24 cellular contexts compared by ENCODE assay signal in the genomic region with DNA sequence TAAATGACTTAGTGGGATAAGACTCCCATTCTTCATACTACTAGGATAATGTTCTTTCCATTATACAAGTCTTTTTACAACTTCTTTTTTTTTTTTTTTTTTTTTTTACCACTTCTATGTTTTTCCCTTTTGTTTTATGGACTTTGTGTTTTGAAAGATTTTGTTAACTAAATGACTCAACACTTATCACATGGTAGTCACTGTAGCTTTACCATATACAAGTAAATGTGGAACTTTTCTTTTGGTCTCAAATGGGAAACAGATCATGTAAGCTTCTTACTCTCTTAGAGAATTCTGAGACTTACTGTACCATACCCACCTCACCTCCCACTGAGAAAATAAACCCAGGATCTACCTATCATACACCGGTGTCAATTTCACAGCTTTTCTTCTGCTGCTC.
A peak's percentile ranks its signal among the peaks of the same experiment; 100 is the strongest.
DNase-seq lines count a peak whose midpoint lies in the region; TF ChIP-seq lines count a peak whose summit lies in the region.
"Had no signal": no experiment of that assay in that cellular context is flagged by ENCODE, and none has a peak within 500 bp of the region (broad histone marks: within the 10 kb centered on the region; RNA-seq: fewer than 3 reads in every experiment).

No MANE protein-coding gene starts in this region.

- WGBS in SK-N-SH (ENCODE audit: low lambda C conversion rate) = 91% methylated on average over 1 of the region's 1 CpG
- 86 to 89% methylated on average over 1 of the region's 1 CpG for WGBS in esophagus squamous epithelium, 2 donors

- TF ChIP-seq RAD21 in SK-N-SH (IDR thresholded peaks at IDR 0.05; ENCODE audit: low read length) = no peak

- peak overlapping the region; percentile 12 for H2AFZ ChIP-seq in SK-N-SH (ENCODE audit: low read depth)

- H3K27me3 ChIP-seq in SK-N-SH (ENCODE audit: insufficient read depth) (no peaks in the 10 kb centered on the region), left ventricle myocardium inferior (ENCODE audit: low read depth) (no peaks in the 10 kb centered on the region), esophagus squamous epithelium (no peaks in the 10 kb centered on the region)
- H3K27me3 ChIP-seq: sigmoid colon, tibial nerve had no signal

- no peak for TF ChIP-seq POLR2A in esophagus squamous epithelium (IDR thresholded peaks at IDR 0.05)

- 0 out of 2 replicates have a peak overlapping the region, but pooled peaks have one; percentile 5 for H3K9ac ChIP-seq in SK-N-SH

- CTCF ChIA-PET in SK-N-SH (lab: Yijun Ruan, JAX) = interaction anchor here (0.8 to 0.9 kb wide), 2 partner anchors 10 to 1162 kb away, joined by 3 read pairs; no protein-coding TSS in a partner anchor

- H3K27ac ChIP-seq in SK-N-SH (ENCODE audit: low read depth in 2 of 2, low read length in 1 of 2) = peak overlapping the region; percentile 88 to 96
- H3K27ac ChIP-seq in left ventricle myocardium inferior (replicated peaks) = no peak overlapping the region
- H3K27ac ChIP-seq in esophagus squamous epithelium = no peak overlapping the region
- H3K27ac ChIP-seq: RWPE1, sigmoid colon had no signal

- H3K9me3 ChIP-seq in SK-N-SH (no peaks in the 10 kb centered on the region), left ventricle myocardium inferior (replicated peaks) (no peaks in the 10 kb centered on the region), esophagus squamous epithelium (no peaks in the 10 kb centered on the region)
- H3K9me3 ChIP-seq: sigmoid colon, tibial nerve had no signal

- peak overlapping the region; percentile 58; the same call in 1 of the 2 replicates for H3K4me2 ChIP-seq in SK-N-SH

- POLR2A ChIA-PET in SK-N-SH (lab: Yijun Ruan, JAX) = no interaction called here

- no peaks in the 10 kb centered on the region for H3K36me3 ChIP-seq in SK-N-SH (replicated peaks in 1 of 2; ENCODE audit: control insufficient read depth in 1 of 2, insufficient read depth in 2 of 2, low read length in 1 of 2)
- no peaks in the 10 kb centered on the region for H3K36me3 ChIP-seq in left ventricle myocardium inferior
- no peaks in the 10 kb centered on the region for H3K36me3 ChIP-seq in esophagus squamous epithelium
- H3K36me3 ChIP-seq: sigmoid colon, tibial nerve had no signal

- peak; percentile 33 for DNase-seq in ELR (ENCODE audit: low read depth)
- DNase-seq in SK-N-SH = no peak
- DNase-seq in fibroblast of mammary gland (ENCODE audit: low read depth) = peak; percentile 49
- DNase-seq in renal cortical epithelial cell (ENCODE audit: low read depth) = peak; percentile 11
- DNase-seq in left ventricle myocardium inferior = no peak
- DNase-seq in T-helper 1 cell = no peak
- DNase-seq in esophagus squamous epithelium (lab: John Stamatoyannopoulos, UW) = no peak
- DNase-seq in NCI-H146 (lab: John Stamatoyannopoulos, UW) = no peak
- DNase-seq: activated CD8-positive, alpha-beta memory T cell treated with anti-CD3 and anti-CD28 coated beads, Interleukin-2, amount 10 ng/mL, durations not matched to agents 7 days and 5 days; activated gamma-delta T cell treated with Interleukin-2 at 50 U/mL for 16 hours; activated T-cell treated with anti-CD3 and anti-CD28 coated beads, Interleukin-2, amount 50 U/mL, for 4 hours; CD8-positive, alpha-beta memory T cell; cerebellar nuclear complex; DMS153; glutamatergic neuron; NCI-H1048; NCI-H1694 treated with DMSO at 0.1 percent for 48 hours; NCI-H2171; NCI-H82; sigmoid colon; stimulated activated CD4-positive, alpha-beta T cell treated with anti-CD3 and anti-CD28 coated beads, Interleukin-15, amount 100 ng/mL, for 24 hours; stimulated activated CD4-positive, alpha-beta T cell treated with anti-CD3 and anti-CD28 coated beads, Interleukin-4, amount 100 ng/mL, for 4 hours had no signal

- TF ChIP-seq EP300 in SK-N-SH (IDR thresholded peaks at IDR 0.05; ENCODE audit: borderline replicate concordance in 1 of 2, low read depth in 1 of 2, low read length in 1 of 2) = no peak

- H3F3A ChIP-seq in SK-N-SH (replicated peaks; ENCODE audit: insufficient read depth) = peaks cover 28% of the 10 kb centered on the region

- H3K4me3 ChIP-seq in SK-N-SH (ENCODE audit: low read depth in 2 of 2, low read length in 1 of 2) = no peak overlapping the region
- no peak overlapping the region for H3K4me3 ChIP-seq in fibroblast of mammary gland (ENCODE audit: control insufficient read depth, low read depth, low read length)
- no peak overlapping the region for H3K4me3 ChIP-seq in left ventricle myocardium inferior
- no peak overlapping the region for H3K4me3 ChIP-seq in esophagus squamous epithelium
- H3K4me3 ChIP-seq: sigmoid colon, tibial nerve had no signal

- H3K9me2 ChIP-seq in SK-N-SH = no peaks in the 10 kb centered on the region

- H4K20me1 ChIP-seq in SK-N-SH (ENCODE audit: insufficient read depth) = no peaks in the 10 kb centered on the region

- H3K4me1 ChIP-seq in SK-N-SH (ENCODE audit: control insufficient read depth in 1 of 2, insufficient read depth in 2 of 2, low read depth in 1 of 2, low read length in 1 of 2) (peaks cover 18 to 53% of the 10 kb centered on the region in 2 experiments), left ventricle myocardium inferior (no peaks in the 10 kb centered on the region), esophagus squamous epithelium (no peaks in the 10 kb centered on the region)

- intact Hi-C loops in left ventricle myocardium inferior (cut with micrococcal nuclease) = no loop called here
- intact Hi-C loops in esophagus squamous epithelium (cut with DNase I) = loop anchor here (10.0 kb wide), 1 partner anchor 62 kb away; no protein-coding TSS in a partner anchor

- no peak for TF ChIP-seq CTCF in SK-N-SH (IDR thresholded peaks at IDR 0.05)
- TF ChIP-seq CTCF in fibroblast of mammary gland (conservative IDR thresholded peaks at IDR 0.05; ENCODE audit: control insufficient read depth, insufficient read depth, low read depth, low read length) = no peak
- no peak for TF ChIP-seq CTCF in left ventricle myocardium inferior (IDR thresholded peaks at IDR 0.05; ENCODE audit: borderline replicate concordance)
- TF ChIP-seq CTCF in esophagus squamous epithelium (IDR thresholded peaks at IDR 0.05) = no peak

- H3K79me2 ChIP-seq in SK-N-SH (ENCODE audit: insufficient read depth) = no peaks in the 10 kb centered on the region

TF ChIP-seq in SK-N-SH, 30 proteins besides CTCF, POLR2A, EP300 and RAD21:
- TF ChIP-seq MXI1 (IDR thresholded peaks at IDR 0.05; ENCODE audit: low read depth, low read length) = no peak
- TF ChIP-seq CHD2 (IDR thresholded peaks at IDR 0.05; ENCODE audit: low read length, partially characterized antibody) = no peak
- no peak for TF ChIP-seq GABPA (IDR thresholded peaks at IDR 0.05; ENCODE audit: low read depth)

Comparison
In these comparisons a context has a peak if more than half of its experiments do, and no peak if none do; other contexts are left out.
1. DNase-seq: peak in ELR (single experiment), fibroblast of mammary gland (single experiment) and renal cortical epithelial cell (single experiment); none in SK-N-SH (single experiment), left ventricle myocardium inferior (single experiment), T-helper 1 cell (0 of 5), esophagus squamous epithelium (single experiment) and NCI-H146 (single experiment).
2. H3K27ac ChIP-seq: peak in SK-N-SH (2 of 2); none in left ventricle myocardium inferior (single experiment) and esophagus squamous epithelium (0 of 4).